ENCODE assay signal across 9 cellular contexts in the genomic region with DNA sequence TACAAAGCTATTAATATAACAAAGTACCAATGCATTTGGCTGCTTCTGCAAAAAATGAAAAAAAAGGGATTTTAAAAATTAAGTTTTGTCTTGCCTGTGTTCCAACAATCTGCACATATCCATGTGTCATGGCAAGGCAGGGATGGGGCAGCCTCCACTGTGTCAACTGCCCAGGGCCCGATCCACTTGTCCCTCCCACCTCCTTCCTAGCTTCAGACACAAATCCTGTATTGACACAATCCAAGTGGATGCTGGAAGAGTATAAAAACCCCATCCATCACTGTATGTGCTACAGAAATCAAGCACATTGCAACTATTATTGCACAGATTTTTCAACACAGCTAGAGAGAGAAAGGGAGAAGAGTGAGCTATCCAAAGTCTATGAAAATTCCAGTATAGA.
DNase-seq lines count a peak whose midpoint lies in the region; ATAC-seq and TF ChIP-seq lines count a peak whose summit lies in the region.
"Had no signal": no experiment of that assay in that cellular context is flagged by ENCODE, and none has a peak within 500 bp of the region (broad histone marks: within the 10 kb centered on the region; RNA-seq: fewer than 3 reads in every experiment).

No MANE protein-coding gene starts in this region.

- no peak for TF ChIP-seq POLR2A in GM18505 (IDR thresholded peaks at IDR 0.05; ENCODE audit: borderline replicate concordance, extremely low read depth, insufficient read depth, insufficient read length)

- no peak for TF ChIP-seq CTCF in CD14-positive monocyte (IDR thresholded peaks at IDR 0.05)
- no peak for TF ChIP-seq CTCF in mesothelial cell of epicardium (IDR thresholded peaks at IDR 0.05; ENCODE audit: unreplicated experiment)

- intact Hi-C loops in CD14-positive monocyte (cut with micrococcal nuclease), result no loop called here

- no peaks in the 10 kb centered on the region for H3K27me3 Mint-ChIP-seq in CD14-positive monocyte (ENCODE audit: low read depth in 3 of 3)
- no peaks in the 10 kb centered on the region for H3K27me3 Mint-ChIP-seq in activated T-cell treated with anti-CD3 and anti-CD28 coated beads, Interleukin-2, amount 50 U/mL, for 72 hours (ENCODE audit: low read depth)
- H3K27me3 Mint-ChIP-seq in naive thymus-derived CD8-positive, alpha-beta T cell, result no peaks in the 10 kb centered on the region
- no peaks in the 10 kb centered on the region for H3K27me3 Mint-ChIP-seq in mesothelial cell of epicardium (ENCODE audit: low read depth)

- POLR2A ChIA-PET in naive thymus-derived CD8-positive, alpha-beta T cell (lab: Charles Lee), result interaction anchor here (1.0 to 2.6 kb wide), 6 partner anchors 9 to 106 kb away, joined by 3 to 12 read pairs (median 4); a partner anchor contains a TSS

- ATAC-seq in activated T-cell treated with anti-CD3 and anti-CD28 coated beads, Interleukin-2, amount 50 U/mL, for 72 hours (replicated peaks in 1 of 2), result no peak
- ATAC-seq in naive thymus-derived CD8-positive, alpha-beta T cell, result no peak
- ATAC-seq in HG02678 (IDR thresholded peaks at IDR 0.05; ENCODE audit: unreplicated experiment) (no peak), GM18505 (IDR thresholded peaks at IDR 0.05; ENCODE audit: unreplicated experiment) (no peak)

- H3K9me3 Mint-ChIP-seq in CD14-positive monocyte, result no peaks in the 10 kb centered on the region
- H3K9me3 Mint-ChIP-seq in activated T-cell treated with anti-CD3 and anti-CD28 coated beads, Interleukin-2, amount 50 U/mL, for 72 hours, result no peaks in the 10 kb centered on the region
- no peaks in the 10 kb centered on the region for H3K9me3 Mint-ChIP-seq in naive thymus-derived CD8-positive, alpha-beta T cell
- no peaks in the 10 kb centered on the region for H3K9me3 Mint-ChIP-seq in mesothelial cell of epicardium

- H3K36me3 Mint-ChIP-seq in CD14-positive monocyte (peaks cover 26 to 36% of the 10 kb centered on the region in 2 donors), mesothelial cell of epicardium (no peaks in the 10 kb centered on the region)
- peaks cover 13 to 32% of the 10 kb centered on the region in 2 donors for H3K36me3 Mint-ChIP-seq in activated T-cell treated with anti-CD3 and anti-CD28 coated beads, Interleukin-2, amount 50 U/mL, for 72 hours (ENCODE audit: insufficient read depth in 2 of 2)
- H3K36me3 Mint-ChIP-seq in naive thymus-derived CD8-positive, alpha-beta T cell, result peaks cover 0 to 30% (median 18%) of the 10 kb centered on the region in 3 donors

- H3K4me3 Mint-ChIP-seq in CD14-positive monocyte (peak overlapping the region; percentile 88 to 96), mesothelial cell of epicardium (no peak overlapping the region)
- H3K4me3 Mint-ChIP-seq in activated T-cell treated with anti-CD3 and anti-CD28 coated beads, Interleukin-2, amount 50 U/mL, for 72 hours, result peak overlapping the region; percentile 94 to 95
- peak overlapping the region; percentile 84 to 97 (median 93) for H3K4me3 Mint-ChIP-seq in naive thymus-derived CD8-positive, alpha-beta T cell

- peaks cover 55% of the 10 kb centered on the region for H3K4me1 Mint-ChIP-seq in CD14-positive monocyte
- H3K4me1 Mint-ChIP-seq in activated T-cell treated with anti-CD3 and anti-CD28 coated beads, Interleukin-2, amount 50 U/mL, for 72 hours (ENCODE audit: low read depth), result peaks cover 91% of the 10 kb centered on the region
- H3K4me1 Mint-ChIP-seq in naive thymus-derived CD8-positive, alpha-beta T cell, result peaks cover 24 to 78% (median 64%) of the 10 kb centered on the region in 4 donors
- peaks cover 4% of the 10 kb centered on the region for H3K4me1 Mint-ChIP-seq in mesothelial cell of epicardium

- H3K27ac Mint-ChIP-seq in CD14-positive monocyte, result peak overlapping the region; percentile 92 to 97 (median 96)
- peak overlapping the region; percentile 96 for H3K27ac Mint-ChIP-seq in activated T-cell treated with anti-CD3 and anti-CD28 coated beads, Interleukin-2, amount 50 U/mL, for 72 hours
- peak overlapping the region; percentile 89 to 98 (median 96) for H3K27ac Mint-ChIP-seq in naive thymus-derived CD8-positive, alpha-beta T cell
- H3K27ac Mint-ChIP-seq in mesothelial cell of epicardium, result no peak overlapping the region

- DNase-seq in CD14-positive monocyte (ENCODE audit: low spot score) (no peak), HT1080 (ENCODE audit: low read depth) (peak; percentile 20), mesothelial cell of epicardium (ENCODE audit: low spot score in 2 of 2, unreplicated experiment in 2 of 2) (no peak), NCI-H2196 (lab: John Stamatoyannopoulos, UW; ENCODE audit: unreplicated experiment) (no peak)
- no peak for DNase-seq in activated T-cell treated with anti-CD3 and anti-CD28 coated beads, Interleukin-2, amount 50 U/mL, for 72 hours
- no peak for DNase-seq in naive thymus-derived CD8-positive, alpha-beta T cell
- DNase-seq: hippocampal formation had no signal
